In the genomic region with DNA sequence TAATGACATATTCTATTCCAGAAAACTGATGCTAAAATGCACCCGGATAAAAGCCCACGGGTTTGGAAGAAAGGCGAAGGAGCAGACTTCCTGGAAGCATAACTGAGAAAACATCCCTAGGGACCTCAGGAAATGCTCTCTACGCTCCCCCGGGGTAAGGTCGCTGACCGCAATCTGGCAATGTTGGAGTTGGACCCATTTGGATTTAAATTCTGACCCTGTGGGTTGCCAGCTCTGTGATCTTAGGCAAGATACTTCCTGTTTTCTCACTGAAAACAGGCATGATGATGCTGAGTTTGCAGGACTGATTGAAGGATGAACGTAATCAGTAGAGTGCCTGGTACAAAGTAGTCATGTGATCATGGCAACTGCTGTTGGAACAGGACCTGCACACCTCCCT, we compare ENCODE assay signal across 30 cellular contexts.
"Had no signal": no experiment of that assay in that cellular context is flagged by ENCODE, and none has a peak within 500 bp of the region (broad histone marks: within the 10 kb centered on the region; RNA-seq: fewer than 3 reads in every experiment).

No MANE protein-coding gene starts in this region.

- H3K4me2 ChIP-seq: KMS-11 had no signal

- ATAC-seq: activated CD8-positive, alpha-beta T cell treated with anti-CD3 and anti-CD28 coated beads for 36 hours; activated T-cell treated with anti-CD3 and anti-CD28 coated beads, Interleukin-2, amount 50 U/mL, for 72 hours; activated T-helper 17 cell treated with anti-CD3 and anti-CD28 coated beads, Interleukin-2, amount 50 U/mL, for 72 hours; Panc1; Right ventricle myocardium inferior; SK-N-SH treated with all-trans-retinoic acid at 6 μM for 48 hours had no signal

- DNase-seq: activated CD4-positive, alpha-beta T cell treated with anti-CD3 and anti-CD28 coated beads, Interleukin-2, amount 10 ng/mL, durations not matched to agents 24 days and 14 days; activated CD4-positive, alpha-beta T cell treated with anti-CD3 and anti-CD28 coated beads, Interleukin-2, amount 50 U/mL, for 4 hours; activated CD8-positive, alpha-beta T cell treated with anti-CD3 and anti-CD28 coated beads for 36 hours; activated effector memory CD4-positive, alpha-beta T cell treated with anti-CD3 and anti-CD28 coated beads, Interleukin-2, amount 50 U/mL, for 16 hours; activated naive CD4-positive, alpha-beta T cell; activated naive CD4-positive, alpha-beta T cell treated with anti-CD3 and anti-CD28 coated beads, Interleukin-2, amount 50 U/mL, for 16 hours; activated naive CD8-positive, alpha-beta T cell treated with anti-CD3 and anti-CD28 coated beads for 36 hours; activated T-cell treated with anti-CD3 and anti-CD28 coated beads, Interleukin-2, amount 50 U/mL, for 1 hour; activated T-cell treated with anti-CD3 and anti-CD28 coated beads, Interleukin-2, amount 50 U/mL, for 72 hours; amniotic stem cell; aorta; brain microvascular endothelial cell; central memory CD4-positive, alpha-beta T cell; NCI-H1092 treated with DMSO at 0.1 percent for 48 hours; NCI-H1417 treated with DMSO at 0.1 percent for 48 hours; NCI-H187 treated with DMSO at 0.1 percent for 48 hours; NCI-H2081 treated with DMSO at 0.1 percent for 48 hours; NCI-H226; NCI-H526 treated with DMSO at 0.1 percent for 48 hours; SIG-M5; SW 1271; T-helper 1 cell; T-helper 2 cell; T-helper 9 cell had no signal

- H3K27ac ChIP-seq: brain microvascular endothelial cell, KMS-11, RWPE1 had no signal

- H3K27me3 ChIP-seq: brain microvascular endothelial cell had no signal

- H3K36me3 ChIP-seq: brain microvascular endothelial cell had no signal

- H3K9ac ChIP-seq: KMS-11 had no signal
